Comparison of ENCODE assay signal across 32 cellular contexts in genomic region chr2:166135152-166135848, GRCh38. TPM values are rescaled to one million over a fixed set of nuclear protein-coding genes. Genes with fewer than 3 reads are reported as not detected.
"Had no signal": no experiment of that assay in that cellular context is flagged by ENCODE, and none has a peak within 500 bp of the region (broad histone marks: within the 10 kb centered on the region; RNA-seq: fewer than 3 reads in every experiment).

No MANE protein-coding gene starts in this region.

- DNase-seq: natural killer cell; occipital lobe; ovary; posterior cingulate gyrus; psoas muscle; right cardiac atrium; spleen; stimulated activated CD4-positive, alpha-beta T cell treated with anti-CD3 and anti-CD28 coated beads, Interleukin-12 subunit alpha, Interleukin-12 subunit beta, amount 100 ng/mL, for 4 hours; stimulated activated CD4-positive, alpha-beta T cell treated with anti-CD3 and anti-CD28 coated beads, Interleukin-1b, Interleukin-23, amount 100 ng/mL, for 48 hours; stimulated activated CD4-positive, alpha-beta T cell treated with anti-CD3 and anti-CD28 coated beads, Interleukin-4, amount 100 ng/mL, for 1 hour; stimulated activated CD4-positive, alpha-beta T cell treated with anti-CD3 and anti-CD28 coated beads, Interleukin-4, amount 100 ng/mL, for 4 hours; stimulated activated CD8-positive, alpha-beta memory T cell treated with anti-CD3 and anti-CD28 coated beads, Interleukin-4, amount 100 ng/mL, for 48 hours; stimulated activated naive CD4-positive, alpha-beta T cell; stimulated activated naive CD8-positive, alpha-beta T cell treated with anti-CD3 and anti-CD28 coated beads, Interleukin-15, amount 100 ng/mL, for 72 hours; stimulated activated naive CD8-positive, alpha-beta T cell treated with anti-CD3 and anti-CD28 coated beads, Interleukin-15, Interleukin-2, amounts not matched to agents 100 U/mL and 50 U/mL, for 24 hours; substantia nigra; testis; tibial artery; transverse colon; upper lobe of right lung; uterus had no signal

- H3K9me3 ChIP-seq: ovary, psoas muscle, suprapubic skin, testis, tibial artery, transverse colon, upper lobe of right lung, uterus had no signal

- H3K4me2 ChIP-seq: neural progenitor cell, smooth muscle cell had no signal

- H3K36me3 ChIP-seq: neural progenitor cell, ovary, spleen, suprapubic skin, tibial artery, transverse colon, upper lobe of right lung, uterus had no signal

- H3K4me1 ChIP-seq: neural progenitor cell, parathyroid adenoma, psoas muscle, spleen, suprapubic skin, testis, tibial artery, transverse colon, upper lobe of right lung, uterus had no signal

- H3K27me3 Mint-ChIP-seq: progenitor cell of endocrine pancreas; stimulated activated memory B cell treated with anti-CD40 and anti-IgM and Interleukin-4, amounts not matched to agents 10 μg/mL and 1 μg/mL and 100 μg/mL, for 72 hours had no signal

- H3K27ac Mint-ChIP-seq: natural killer cell; neural progenitor cell; stimulated activated memory B cell treated with anti-CD40 and anti-IgM and Interleukin-4, amounts not matched to agents 10 μg/mL and 1 μg/mL and 100 μg/mL, for 72 hours; stimulated activated naive CD8-positive, alpha-beta T cell treated with anti-CD3 and anti-CD28 coated beads, Interleukin-15, amount 100 ng/mL, for 72 hours; type B pancreatic cell had no signal

- H3K4me3 ChIP-seq: neural progenitor cell, ovary, psoas muscle, skin epidermis, smooth muscle cell, spleen, suprapubic skin, testis, tibial artery, transverse colon, upper lobe of right lung, uterus had no signal

- H3K27me3 ChIP-seq: neural progenitor cell, ovary, testis, tibial artery, transverse colon had no signal

- H3K27ac ChIP-seq: neural progenitor cell, ovary, parathyroid adenoma, psoas muscle, skin epidermis, spleen, suprapubic skin, testis, tibial artery, transverse colon, upper lobe of right lung, uterus had no signal

- H3K79me2 ChIP-seq: parathyroid adenoma had no signal

- H3K9ac ChIP-seq: neural progenitor cell, parathyroid adenoma had no signal

- H3K4me1 Mint-ChIP-seq: natural killer cell; nephron; stimulated activated memory B cell treated with anti-CD40 and anti-IgM and Interleukin-4, amounts not matched to agents 10 μg/mL and 1 μg/mL and 100 μg/mL, for 72 hours; stimulated activated naive CD8-positive, alpha-beta T cell treated with anti-CD3 and anti-CD28 coated beads, Interleukin-15, amount 100 ng/mL, for 72 hours had no signal

- H2AFZ ChIP-seq: neural progenitor cell, parathyroid adenoma had no signal

- H3K9me3 Mint-ChIP-seq: natural killer cell; nephron; neural progenitor cell; stimulated activated memory B cell treated with anti-CD40 and anti-IgM and Interleukin-4, amounts not matched to agents 10 μg/mL and 1 μg/mL and 100 μg/mL, for 72 hours; type B pancreatic cell had no signal

- H3K36me3 Mint-ChIP-seq: natural killer cell; neural progenitor cell; stimulated activated memory B cell treated with anti-CD40 and anti-IgM and Interleukin-4, amounts not matched to agents 10 μg/mL and 1 μg/mL and 100 μg/mL, for 72 hours; type B pancreatic cell had no signal

- H3K4me3 Mint-ChIP-seq: natural killer cell; nephron; neural progenitor cell; stimulated activated memory B cell treated with anti-CD40 and anti-IgM and Interleukin-4, amounts not matched to agents 10 μg/mL and 1 μg/mL and 100 μg/mL, for 72 hours; stimulated activated naive CD8-positive, alpha-beta T cell treated with anti-CD3 and anti-CD28 coated beads, Interleukin-15, amount 100 ng/mL, for 72 hours; type B pancreatic cell had no signal

RNA-seq across cellular contexts. Expression of gene SCN1A, which starts 7.5 kb away (rescaled TPM):
- total RNA-seq: natural killer cell, psoas muscle, renal cortical epithelial cell, sciatic nerve, smooth muscle cell, spleen, suprapubic skin, transverse colon had no signal
